In genomic region chr5:126847318-126848221, GRCh38 we compare ENCODE assay signal across 12 cellular contexts.
DNase-seq lines count a peak whose midpoint lies in the region; ATAC-seq and TF ChIP-seq lines count a peak whose summit lies in the region.
"Had no signal": no experiment of that assay in that cellular context is flagged by ENCODE, and none has a peak within 500 bp of the region (broad histone marks: within the 10 kb centered on the region; RNA-seq: fewer than 3 reads in every experiment).

No MANE protein-coding gene starts in this region.

- peaks cover 0 to 4% of the 10 kb centered on the region in 2 donors for H3K4me1 ChIP-seq in uterus

- CTCF ChIA-PET in activated CD8-positive, alpha-beta T cell treated with anti-CD3 and anti-CD28 coated beads for 36 hours (lab: Charles Lee) = interaction anchor here (2.0 kb wide), 1 partner anchor 67 kb away, joined by 6 read pairs; no protein-coding TSS in a partner anchor

- H3K36me3 Mint-ChIP-seq in activated naive CD4-positive, alpha-beta T cell treated with anti-CD3 and anti-CD28 coated beads, Interleukin-2, amount 50 U/mL, for 24 hours = no peaks in the 10 kb centered on the region
- no peaks in the 10 kb centered on the region for H3K36me3 Mint-ChIP-seq in nephron progenitor cell (ENCODE audit: low read depth)
- no peaks in the 10 kb centered on the region for H3K36me3 Mint-ChIP-seq in activated CD8-positive, alpha-beta T cell treated with anti-CD3 and anti-CD28 coated beads for 36 hours (ENCODE audit: low read depth)

- H3K27me3 ChIP-seq in uterus = no peaks in the 10 kb centered on the region

- no peaks in the 10 kb centered on the region for H3K36me3 ChIP-seq in uterus

- peaks cover 69% of the 10 kb centered on the region for H3K4me1 Mint-ChIP-seq in activated naive CD4-positive, alpha-beta T cell treated with anti-CD3 and anti-CD28 coated beads, Interleukin-2, amount 50 U/mL, for 24 hours
- peaks cover 88% of the 10 kb centered on the region for H3K4me1 Mint-ChIP-seq in nephron progenitor cell
- H3K4me1 Mint-ChIP-seq in activated CD8-positive, alpha-beta T cell treated with anti-CD3 and anti-CD28 coated beads for 36 hours (ENCODE audit: low read depth) = peaks cover 61% of the 10 kb centered on the region

- H3K27ac ChIP-seq in uterus = peak overlapping the region; percentile 50 to 69

- POLR2A ChIA-PET in activated CD8-positive, alpha-beta T cell treated with anti-CD3 and anti-CD28 coated beads for 36 hours (lab: Charles Lee) = interaction anchor here (1.1 kb wide), 1 partner anchor 19 kb away, joined by 3 read pairs; no protein-coding TSS in a partner anchor

- ATAC-seq in activated CD8-positive, alpha-beta T cell treated with anti-CD3 and anti-CD28 coated beads for 36 hours = no peak
- no peak for ATAC-seq in GM21423 (IDR thresholded peaks at IDR 0.05; ENCODE audit: unreplicated experiment)

- H3K9me3 ChIP-seq in uterus = no peaks in the 10 kb centered on the region
- H3K9me3 ChIP-seq: SK-N-SH had no signal

- H3K4me3 ChIP-seq in fibroblast of the aortic adventitia (ENCODE audit: low read depth, low read length) = no peak overlapping the region
- no peak overlapping the region for H3K4me3 ChIP-seq in uterus

- H3K4me3 Mint-ChIP-seq in activated naive CD4-positive, alpha-beta T cell treated with anti-CD3 and anti-CD28 coated beads, Interleukin-2, amount 50 U/mL, for 24 hours = no peak overlapping the region
- peak overlapping the region; percentile 29 for H3K4me3 Mint-ChIP-seq in nephron progenitor cell
- no peak overlapping the region for H3K4me3 Mint-ChIP-seq in activated CD8-positive, alpha-beta T cell treated with anti-CD3 and anti-CD28 coated beads for 36 hours

- peak overlapping the region; percentile 10 for H3K27ac Mint-ChIP-seq in activated naive CD4-positive, alpha-beta T cell treated with anti-CD3 and anti-CD28 coated beads, Interleukin-2, amount 50 U/mL, for 24 hours
- H3K27ac Mint-ChIP-seq in nephron progenitor cell = peak overlapping the region; percentile 29
- H3K27ac Mint-ChIP-seq in activated CD8-positive, alpha-beta T cell treated with anti-CD3 and anti-CD28 coated beads for 36 hours = no peak overlapping the region

- TF ChIP-seq CTCF in fibroblast of the aortic adventitia (IDR thresholded peaks at IDR 0.05; ENCODE audit: insufficient read depth, low read length) (no peak), nephron progenitor cell (IDR thresholded peaks at IDR 0.05) (no peak), uterus (IDR thresholded peaks at IDR 0.05) (no peak)
- TF ChIP-seq CTCF in activated CD8-positive, alpha-beta T cell treated with anti-CD3 and anti-CD28 coated beads for 36 hours (IDR thresholded peaks at IDR 0.05) = no peak

- intact Hi-C loops in uterus (cut with DNase I; ENCODE audit: low total_unique reads) = no loop called here
- intact Hi-C loops in activated CD8-positive, alpha-beta T cell treated with anti-CD3 and anti-CD28 coated beads for 36 hours (cut with micrococcal nuclease) = no loop called here

- H3K27me3 Mint-ChIP-seq in activated naive CD4-positive, alpha-beta T cell treated with anti-CD3 and anti-CD28 coated beads, Interleukin-2, amount 50 U/mL, for 24 hours = no peaks in the 10 kb centered on the region
- H3K27me3 Mint-ChIP-seq in nephron progenitor cell (ENCODE audit: low read depth, poor library complexity) = peaks cover 6% of the 10 kb centered on the region
- H3K27me3 Mint-ChIP-seq in activated CD8-positive, alpha-beta T cell treated with anti-CD3 and anti-CD28 coated beads for 36 hours = no peaks in the 10 kb centered on the region

- no peak for TF ChIP-seq POLR2A in uterus (IDR thresholded peaks at IDR 0.05)

- DNase-seq in activated naive CD4-positive, alpha-beta T cell treated with Interleukin-2 at 50 U/mL for 16 hours = no peak
- peak; percentile 18 for DNase-seq in fibroblast of the aortic adventitia (ENCODE audit: low read depth)
- DNase-seq in nephron progenitor cell = no peak
- DNase-seq in uterus = no peak
- no peak for DNase-seq in activated CD8-positive, alpha-beta T cell treated with anti-CD3 and anti-CD28 coated beads for 36 hours
- no peak for DNase-seq in UCSD-AML1 (lab: John Stamatoyannopoulos, UW; ENCODE audit: unreplicated experiment)
- DNase-seq: ACHN, HCEC 1CT, NCI-H526 had no signal

- H3K9me3 Mint-ChIP-seq in activated naive CD4-positive, alpha-beta T cell treated with anti-CD3 and anti-CD28 coated beads, Interleukin-2, amount 50 U/mL, for 24 hours = no peaks in the 10 kb centered on the region
- H3K9me3 Mint-ChIP-seq in nephron progenitor cell = no peaks in the 10 kb centered on the region
- H3K9me3 Mint-ChIP-seq in activated CD8-positive, alpha-beta T cell treated with anti-CD3 and anti-CD28 coated beads for 36 hours = no peaks in the 10 kb centered on the region
